1 cellular context compared by ENCODE assay signal in genomic region chr11:3824714-3825472, GRCh38.
TF ChIP-seq lines count a peak whose summit lies in the region.

No MANE protein-coding gene starts in this region.

TF ChIP-seq in K562, 482 proteins besides CTCF, POLR2A, EP300 and RAD21 (continued from another document and continues in another):
- TF ChIP-seq, protein P1, sequence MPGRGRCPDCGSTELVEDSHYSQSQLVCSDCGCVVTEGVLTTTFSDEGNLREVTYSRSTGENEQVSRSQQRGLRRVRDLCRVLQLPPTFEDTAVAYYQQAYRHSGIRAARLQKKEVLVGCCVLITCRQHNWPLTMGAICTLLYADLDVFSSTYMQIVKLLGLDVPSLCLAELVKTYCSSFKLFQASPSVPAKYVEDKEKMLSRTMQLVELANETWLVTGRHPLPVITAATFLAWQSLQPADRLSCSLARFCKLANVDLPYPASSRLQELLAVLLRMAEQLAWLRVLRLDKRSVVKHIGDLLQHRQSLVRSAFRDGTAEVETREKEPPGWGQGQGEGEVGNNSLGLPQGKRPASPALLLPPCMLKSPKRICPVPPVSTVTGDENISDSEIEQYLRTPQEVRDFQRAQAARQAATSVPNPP (IDR thresholded peaks at IDR 0.05; ENCODE audit: borderline replicate concordance, insufficient read depth, insufficient read length), result no peak
- no peak for TF ChIP-seq ZNF57 (CRISPR knock-in tag; IDR thresholded peaks at IDR 0.05)
- TF ChIP-seq, protein P2, sequence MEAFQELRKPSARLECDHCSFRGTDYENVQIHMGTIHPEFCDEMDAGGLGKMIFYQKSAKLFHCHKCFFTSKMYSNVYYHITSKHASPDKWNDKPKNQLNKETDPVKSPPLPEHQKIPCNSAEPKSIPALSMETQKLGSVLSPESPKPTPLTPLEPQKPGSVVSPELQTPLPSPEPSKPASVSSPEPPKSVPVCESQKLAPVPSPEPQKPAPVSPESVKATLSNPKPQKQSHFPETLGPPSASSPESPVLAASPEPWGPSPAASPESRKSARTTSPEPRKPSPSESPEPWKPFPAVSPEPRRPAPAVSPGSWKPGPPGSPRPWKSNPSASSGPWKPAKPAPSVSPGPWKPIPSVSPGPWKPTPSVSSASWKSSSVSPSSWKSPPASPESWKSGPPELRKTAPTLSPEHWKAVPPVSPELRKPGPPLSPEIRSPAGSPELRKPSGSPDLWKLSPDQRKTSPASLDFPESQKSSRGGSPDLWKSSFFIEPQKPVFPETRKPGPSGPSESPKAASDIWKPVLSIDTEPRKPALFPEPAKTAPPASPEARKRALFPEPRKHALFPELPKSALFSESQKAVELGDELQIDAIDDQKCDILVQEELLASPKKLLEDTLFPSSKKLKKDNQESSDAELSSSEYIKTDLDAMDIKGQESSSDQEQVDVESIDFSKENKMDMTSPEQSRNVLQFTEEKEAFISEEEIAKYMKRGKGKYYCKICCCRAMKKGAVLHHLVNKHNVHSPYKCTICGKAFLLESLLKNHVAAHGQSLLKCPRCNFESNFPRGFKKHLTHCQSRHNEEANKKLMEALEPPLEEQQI (IDR thresholded peaks at IDR 0.05), result no peak
- no peak for TF ChIP-seq ZNF124 (CRISPR knock-in tag; IDR thresholded peaks at IDR 0.05)
- TF ChIP-seq RBM14 (IDR thresholded peaks at IDR 0.05; ENCODE audit: borderline replicate concordance, insufficient read depth, low read depth, low read length), result no peak
- no peak for TF ChIP-seq IFI16 (CRISPR knock-in tag; IDR thresholded peaks at IDR 0.05)
- no peak for TF ChIP-seq KDM1A (IDR thresholded peaks at IDR 0.05)
- TF ChIP-seq CREM (IDR thresholded peaks at IDR 0.05; ENCODE audit: low read depth), result peak; percentile 88
- TF ChIP-seq, protein P3, sequence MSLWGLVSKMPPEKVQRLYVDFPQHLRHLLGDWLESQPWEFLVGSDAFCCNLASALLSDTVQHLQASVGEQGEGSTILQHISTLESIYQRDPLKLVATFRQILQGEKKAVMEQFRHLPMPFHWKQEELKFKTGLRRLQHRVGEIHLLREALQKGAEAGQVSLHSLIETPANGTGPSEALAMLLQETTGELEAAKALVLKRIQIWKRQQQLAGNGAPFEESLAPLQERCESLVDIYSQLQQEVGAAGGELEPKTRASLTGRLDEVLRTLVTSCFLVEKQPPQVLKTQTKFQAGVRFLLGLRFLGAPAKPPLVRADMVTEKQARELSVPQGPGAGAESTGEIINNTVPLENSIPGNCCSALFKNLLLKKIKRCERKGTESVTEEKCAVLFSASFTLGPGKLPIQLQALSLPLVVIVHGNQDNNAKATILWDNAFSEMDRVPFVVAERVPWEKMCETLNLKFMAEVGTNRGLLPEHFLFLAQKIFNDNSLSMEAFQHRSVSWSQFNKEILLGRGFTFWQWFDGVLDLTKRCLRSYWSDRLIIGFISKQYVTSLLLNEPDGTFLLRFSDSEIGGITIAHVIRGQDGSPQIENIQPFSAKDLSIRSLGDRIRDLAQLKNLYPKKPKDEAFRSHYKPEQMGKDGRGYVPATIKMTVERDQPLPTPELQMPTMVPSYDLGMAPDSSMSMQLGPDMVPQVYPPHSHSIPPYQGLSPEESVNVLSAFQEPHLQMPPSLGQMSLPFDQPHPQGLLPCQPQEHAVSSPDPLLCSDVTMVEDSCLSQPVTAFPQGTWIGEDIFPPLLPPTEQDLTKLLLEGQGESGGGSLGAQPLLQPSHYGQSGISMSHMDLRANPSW (CRISPR knock-in tag; IDR thresholded peaks at IDR 0.05), result no peak
- TF ChIP-seq TCF3 (CRISPR knock-in tag; IDR thresholded peaks at IDR 0.05), result peak; percentile 25; the same call in 1 of the 2 replicates
- TF ChIP-seq NCOA2 (IDR thresholded peaks at IDR 0.05; ENCODE audit: partially characterized antibody in 2 of 2), result no peak
- TF ChIP-seq MLX (CRISPR knock-in tag; conservative IDR thresholded peaks at IDR 0.05), result no peak
- no peak for TF ChIP-seq GTF2F1 (IDR thresholded peaks at IDR 0.05; ENCODE audit: low read depth, low read length)
- no peak; the same call in 1 of the 2 replicates for TF ChIP-seq TOE1 (IDR thresholded peaks at IDR 0.05; ENCODE audit: borderline replicate concordance)
- peak; percentile 63; the same call in 1 of the 2 replicates for TF ChIP-seq TOE1 (CRISPR knock-in tag; IDR thresholded peaks at IDR 0.05; ENCODE audit: borderline replicate concordance, low read depth)
- TF ChIP-seq PURB (CRISPR knock-in tag; IDR thresholded peaks at IDR 0.05; ENCODE audit: low read depth), result no peak
- TF ChIP-seq ZFP30 (CRISPR knock-in tag; IDR thresholded peaks at IDR 0.05; ENCODE audit: borderline replicate concordance), result no peak
- no peak for TF ChIP-seq ZNF639 (CRISPR knock-in tag; conservative IDR thresholded peaks at IDR 0.05 in 1 of 2, IDR thresholded peaks at IDR 0.05 in 1 of 2)
- TF ChIP-seq ZBTB34 (CRISPR knock-in tag; IDR thresholded peaks at IDR 0.05), result no peak
- TF ChIP-seq, protein P4, sequence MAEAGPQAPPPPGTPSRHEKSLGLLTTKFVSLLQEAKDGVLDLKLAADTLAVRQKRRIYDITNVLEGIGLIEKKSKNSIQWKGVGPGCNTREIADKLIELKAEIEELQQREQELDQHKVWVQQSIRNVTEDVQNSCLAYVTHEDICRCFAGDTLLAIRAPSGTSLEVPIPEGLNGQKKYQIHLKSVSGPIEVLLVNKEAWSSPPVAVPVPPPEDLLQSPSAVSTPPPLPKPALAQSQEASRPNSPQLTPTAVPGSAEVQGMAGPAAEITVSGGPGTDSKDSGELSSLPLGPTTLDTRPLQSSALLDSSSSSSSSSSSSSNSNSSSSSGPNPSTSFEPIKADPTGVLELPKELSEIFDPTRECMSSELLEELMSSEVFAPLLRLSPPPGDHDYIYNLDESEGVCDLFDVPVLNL (CRISPR knock-in tag; IDR thresholded peaks at IDR 0.05; ENCODE audit: low read depth), result no peak
- no peak; the same call in 1 of the 2 replicates for TF ChIP-seq GATAD2B (IDR thresholded peaks at IDR 0.05; ENCODE audit: borderline replicate concordance)
- TF ChIP-seq EGR1 (conservative IDR thresholded peaks at IDR 0.05), result peak; percentile 45; the same call in 1 of the 2 replicates
- peak; percentile 76 for TF ChIP-seq JUND (IDR thresholded peaks at IDR 0.05; ENCODE audit: borderline replicate concordance, low read depth, low read length)
- peak; percentile 75; the same call in 1 of the 3 replicates for TF ChIP-seq JUND (tag; IDR thresholded peaks at IDR 0.05; ENCODE audit: borderline replicate concordance, low read depth, low read length)
- TF ChIP-seq PRMT5 (CRISPR knock-in tag; IDR thresholded peaks at IDR 0.05), result no peak
- no peak for TF ChIP-seq SRSF3 (IDR thresholded peaks at IDR 0.05; ENCODE audit: insufficient read depth, low read length)
- TF ChIP-seq MEF2D (tag; conservative IDR thresholded peaks at IDR 0.05; ENCODE audit: low read depth), result no peak
- TF ChIP-seq TBP (optimal IDR thresholded peaks at IDR 0.05; ENCODE audit: low read depth, low read length), result no peak
- TF ChIP-seq ZNF197 (CRISPR knock-in tag; IDR thresholded peaks at IDR 0.05; ENCODE audit: low read depth), result no peak
- TF ChIP-seq ZNF175 (CRISPR knock-in tag; IDR thresholded peaks at IDR 0.05; ENCODE audit: low read depth), result no peak
- TF ChIP-seq, protein P5, sequence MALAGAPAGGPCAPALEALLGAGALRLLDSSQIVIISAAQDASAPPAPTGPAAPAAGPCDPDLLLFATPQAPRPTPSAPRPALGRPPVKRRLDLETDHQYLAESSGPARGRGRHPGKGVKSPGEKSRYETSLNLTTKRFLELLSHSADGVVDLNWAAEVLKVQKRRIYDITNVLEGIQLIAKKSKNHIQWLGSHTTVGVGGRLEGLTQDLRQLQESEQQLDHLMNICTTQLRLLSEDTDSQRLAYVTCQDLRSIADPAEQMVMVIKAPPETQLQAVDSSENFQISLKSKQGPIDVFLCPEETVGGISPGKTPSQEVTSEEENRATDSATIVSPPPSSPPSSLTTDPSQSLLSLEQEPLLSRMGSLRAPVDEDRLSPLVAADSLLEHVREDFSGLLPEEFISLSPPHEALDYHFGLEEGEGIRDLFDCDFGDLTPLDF (CRISPR knock-in tag; IDR thresholded peaks at IDR 0.05), result no peak
- TF ChIP-seq POLR2AphosphoS2 (IDR thresholded peaks at IDR 0.05; ENCODE audit: low read length), result no peak; the same call in 1 of the 2 replicates
- TF ChIP-seq, protein P6, sequence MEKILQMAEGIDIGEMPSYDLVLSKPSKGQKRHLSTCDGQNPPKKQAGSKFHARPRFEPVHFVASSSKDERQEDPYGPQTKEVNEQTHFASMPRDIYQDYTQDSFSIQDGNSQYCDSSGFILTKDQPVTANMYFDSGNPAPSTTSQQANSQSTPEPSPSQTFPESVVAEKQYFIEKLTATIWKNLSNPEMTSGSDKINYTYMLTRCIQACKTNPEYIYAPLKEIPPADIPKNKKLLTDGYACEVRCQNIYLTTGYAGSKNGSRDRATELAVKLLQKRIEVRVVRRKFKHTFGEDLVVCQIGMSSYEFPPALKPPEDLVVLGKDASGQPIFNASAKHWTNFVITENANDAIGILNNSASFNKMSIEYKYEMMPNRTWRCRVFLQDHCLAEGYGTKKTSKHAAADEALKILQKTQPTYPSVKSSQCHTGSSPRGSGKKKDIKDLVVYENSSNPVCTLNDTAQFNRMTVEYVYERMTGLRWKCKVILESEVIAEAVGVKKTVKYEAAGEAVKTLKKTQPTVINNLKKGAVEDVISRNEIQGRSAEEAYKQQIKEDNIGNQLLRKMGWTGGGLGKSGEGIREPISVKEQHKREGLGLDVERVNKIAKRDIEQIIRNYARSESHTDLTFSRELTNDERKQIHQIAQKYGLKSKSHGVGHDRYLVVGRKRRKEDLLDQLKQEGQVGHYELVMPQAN (IDR thresholded peaks at IDR 0.05; ENCODE audit: borderline replicate concordance), result no peak
- no peak for TF ChIP-seq BHLHE40 (IDR thresholded peaks at IDR 0.05; ENCODE audit: low read length)
- 0 out of 2 replicates have a peak, but pooled peaks have one; percentile 59 for TF ChIP-seq ARID2 (IDR thresholded peaks at IDR 0.05)
- TF ChIP-seq CBFB (CRISPR knock-in tag; IDR thresholded peaks at IDR 0.05), result no peak
- TF ChIP-seq TAF9B (IDR thresholded peaks at IDR 0.05; ENCODE audit: partially characterized antibody), result no peak
- TF ChIP-seq MXD1 (CRISPR knock-in tag; IDR thresholded peaks at IDR 0.05; ENCODE audit: borderline replicate concordance, poor library complexity, severe bottlenecking), result no peak
- TF ChIP-seq DDX20 (tag; IDR thresholded peaks at IDR 0.05; ENCODE audit: low read depth), result no peak
- 0 out of 2 replicates have a peak, but pooled peaks have one; percentile 15 for TF ChIP-seq ZNF511 (CRISPR knock-in tag; IDR thresholded peaks at IDR 0.05)
- TF ChIP-seq ZBTB49 (CRISPR knock-in tag; IDR thresholded peaks at IDR 0.05; ENCODE audit: borderline replicate concordance), result no peak
- no peak for TF ChIP-seq ZSCAN29 (IDR thresholded peaks at IDR 0.05)
- no peak for TF ChIP-seq NR1H2 (CRISPR knock-in tag; IDR thresholded peaks at IDR 0.05)
- TF ChIP-seq KDM4B (IDR thresholded peaks at IDR 0.05; ENCODE audit: borderline replicate concordance in 2 of 2, low read depth in 1 of 2), result no peak
- TF ChIP-seq SMARCA4 (IDR thresholded peaks at IDR 0.05), result 0 out of 2 replicates have a peak, but pooled peaks have one; percentile 28
- peak; percentile 89 for TF ChIP-seq CTBP1 (IDR thresholded peaks at IDR 0.05; ENCODE audit: borderline replicate concordance)
